1 cellular context compared by ENCODE assay signal in genomic region chr9:93809204-93809940, GRCh38.
TF ChIP-seq lines count a peak whose summit lies in the region.

No MANE protein-coding gene starts in this region.

TF ChIP-seq in SK-N-SH, 30 proteins besides CTCF, POLR2A, EP300 and RAD21 (continued from another document):
- TF ChIP-seq PBX3 (IDR thresholded peaks at IDR 0.05): no peak
TF ChIP-seq in SK-N-SH: peak in this region for 0.
